29 cellular contexts compared by ENCODE assay signal in the genomic region with DNA sequence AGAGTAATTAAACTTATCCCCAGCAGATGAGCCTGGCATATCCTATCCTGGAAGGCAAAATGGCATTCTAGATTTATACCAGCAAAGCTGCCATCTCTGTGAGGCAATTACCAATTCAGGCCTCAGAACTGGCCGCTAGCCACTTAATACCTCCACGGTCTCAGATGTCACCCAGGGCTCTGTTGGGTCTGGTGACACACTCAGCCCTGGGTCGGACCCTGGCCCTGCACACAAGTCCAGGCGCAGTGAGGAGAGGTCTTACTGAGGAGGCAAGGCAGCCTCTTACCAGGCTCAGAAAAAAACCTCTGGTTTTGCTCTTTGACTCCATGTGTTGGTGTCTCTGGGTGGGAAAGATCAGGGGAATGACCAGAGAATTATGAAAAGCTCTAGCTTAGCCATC.
A peak's percentile ranks its signal among the peaks of the same experiment; 100 is the strongest.
DNase-seq lines count a peak whose midpoint lies in the region; ATAC-seq and TF ChIP-seq lines count a peak whose summit lies in the region.
"Had no signal": no experiment of that assay in that cellular context is flagged by ENCODE, and none has a peak within 500 bp of the region (broad histone marks: within the 10 kb centered on the region; RNA-seq: fewer than 3 reads in every experiment).

No MANE protein-coding gene starts in this region.

- peak; percentile 27 for DNase-seq in islet precursor cell
- peak; percentile 72 for DNase-seq in osteocyte (ENCODE audit: extremely low spot score, unreplicated experiment)
- DNase-seq in type B pancreatic cell (ENCODE audit: extremely low spot score, unreplicated experiment): peak; percentile 22
- DNase-seq in HuH-7.5 (ENCODE audit: low spot score): no peak
- DNase-seq in NCI-H510A (lab: John Stamatoyannopoulos, UW): no peak
- DNase-seq: 8988T; ACHN; AML-193; BE2C; C1 segment of cervical spinal cord; Caco-2; Calu3; CD4-positive, alpha-beta memory T cell; CD4-positive, alpha-beta T cell; CD4-positive, CD25-positive, alpha-beta regulatory T cell; CD8-positive, alpha-beta memory T cell; CD8-positive, alpha-beta T cell; COR-L47; DMS 273 treated with DMSO at 0.1 percent for 48 hours; DMS153; DMS53; DMS79; DMS79 treated with DMSO at 0.1 percent for 48 hours; DND-41; EL had no signal

- H3K27me3 Mint-ChIP-seq in osteocyte (ENCODE audit: unreplicated experiment): peaks cover 57% of the 10 kb centered on the region
- H3K27me3 Mint-ChIP-seq in type B pancreatic cell: peaks cover 53% of the 10 kb centered on the region

- H3K9me3 Mint-ChIP-seq in osteocyte (ENCODE audit: unreplicated experiment) (no peaks in the 10 kb centered on the region), type B pancreatic cell (no peaks in the 10 kb centered on the region)
- H3K9me3 Mint-ChIP-seq: CD4-positive, alpha-beta memory T cell; CD4-positive, alpha-beta T cell; CD8-positive, alpha-beta T cell had no signal

- TF ChIP-seq CTCF in osteocyte (IDR thresholded peaks at IDR 0.05) (no peak), type B pancreatic cell (conservative IDR thresholded peaks at IDR 0.05) (no peak)

- no peaks in the 10 kb centered on the region for H3K4me1 Mint-ChIP-seq in osteocyte (ENCODE audit: unreplicated experiment)
- peaks cover 38% of the 10 kb centered on the region for H3K4me1 Mint-ChIP-seq in type B pancreatic cell (ENCODE audit: unreplicated experiment)
- H3K4me1 Mint-ChIP-seq: B cell; CD14-positive monocyte; CD4-positive, alpha-beta memory T cell; CD4-positive, CD25-positive, alpha-beta regulatory T cell; CD8-positive, alpha-beta memory T cell had no signal

- H3K4me3 Mint-ChIP-seq in osteocyte (ENCODE audit: unreplicated experiment) (no peak overlapping the region), type B pancreatic cell (no peak overlapping the region)
- H3K4me3 Mint-ChIP-seq: B cell; CD14-positive monocyte; CD4-positive, alpha-beta memory T cell; CD4-positive, alpha-beta T cell; CD4-positive, CD25-positive, alpha-beta regulatory T cell; CD8-positive, alpha-beta memory T cell; CD8-positive, alpha-beta T cell had no signal

- H3K36me3 Mint-ChIP-seq in osteocyte (ENCODE audit: unreplicated experiment) (no peaks in the 10 kb centered on the region), type B pancreatic cell (no peaks in the 10 kb centered on the region)
- H3K36me3 Mint-ChIP-seq: CD14-positive monocyte; CD4-positive, alpha-beta memory T cell; CD4-positive, CD25-positive, alpha-beta regulatory T cell; CD8-positive, alpha-beta memory T cell; CD8-positive, alpha-beta T cell had no signal

- ATAC-seq in GM21515 (IDR thresholded peaks at IDR 0.05; ENCODE audit: unreplicated experiment): no peak
- ATAC-seq: A549; CD8-positive, alpha-beta T cell had no signal

- H3K27ac Mint-ChIP-seq in osteocyte (ENCODE audit: unreplicated experiment) (no peak overlapping the region), type B pancreatic cell (no peak overlapping the region)
- H3K27ac Mint-ChIP-seq: B cell; CD14-positive monocyte; CD4-positive, alpha-beta memory T cell; CD4-positive, alpha-beta T cell; CD4-positive, CD25-positive, alpha-beta regulatory T cell; CD8-positive, alpha-beta memory T cell; CD8-positive, alpha-beta T cell had no signal

Comparison
In these comparisons a context has a peak if more than half of its experiments do, and no peak if none do; other contexts are left out.
1. DNase-seq: peak in islet precursor cell (single experiment), osteocyte (single experiment) and type B pancreatic cell (single experiment); none in HuH-7.5 (single experiment) and NCI-H510A (single experiment).